12 cellular contexts compared by ENCODE assay signal in the genomic region with DNA sequence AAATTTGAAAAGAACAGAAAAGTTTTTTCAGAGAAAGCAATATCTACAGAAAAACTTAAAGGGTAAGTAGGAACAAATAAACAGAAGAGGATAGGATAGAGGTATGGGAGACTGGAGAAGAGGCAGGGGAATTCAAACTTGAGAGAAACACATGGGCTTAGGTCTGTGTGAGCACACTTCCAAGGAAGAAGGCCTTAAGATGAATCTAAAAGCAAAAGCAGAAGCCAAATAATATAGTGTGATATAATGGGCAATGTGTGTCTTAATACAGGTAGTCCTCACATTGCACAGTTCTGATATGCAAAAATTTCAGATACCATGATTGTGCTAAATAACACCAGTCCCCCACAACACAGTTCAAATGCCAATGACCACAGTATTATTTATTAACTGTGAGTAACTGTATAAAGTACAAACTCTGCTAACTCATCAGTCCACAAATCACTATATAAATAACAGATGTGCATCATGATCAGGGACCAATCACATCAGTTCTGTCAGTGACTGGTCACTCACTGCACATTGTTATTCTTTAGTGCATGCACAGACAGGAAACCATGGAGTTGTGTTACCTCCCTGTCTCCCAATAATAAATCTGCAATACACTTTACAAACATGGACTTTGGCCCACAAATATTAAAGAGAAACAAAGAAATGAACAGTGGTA. TPM values are rescaled to one million over a fixed set of nuclear protein-coding genes. Genes with fewer than 3 reads are reported as not detected.
DNase-seq lines count a peak whose midpoint lies in the region; ATAC-seq and TF ChIP-seq lines count a peak whose summit lies in the region.
"Had no signal": no experiment of that assay in that cellular context is flagged by ENCODE, and none has a peak within 500 bp of the region (broad histone marks: within the 10 kb centered on the region; RNA-seq: fewer than 3 reads in every experiment).

No MANE protein-coding gene starts in this region.

- peak overlapping the region in 6 of 8 donors; percentile 5 to 83 (median 50) for H3K27ac Mint-ChIP-seq in CD8-positive, alpha-beta memory T cell
- H3K27ac Mint-ChIP-seq in central memory CD8-positive, alpha-beta T cell (ENCODE audit: low read depth): peak overlapping the region; percentile 6
- H3K27ac Mint-ChIP-seq: stimulated activated naive CD8-positive, alpha-beta T cell treated with anti-CD3 and anti-CD28 coated beads, Interleukin-15, Interleukin-2, amounts not matched to agents 100 ng/mL and 50 ng/mL, for 24 hours had no signal

- H3K36me3 ChIP-seq in CD8-positive, alpha-beta memory T cell (ENCODE audit: insufficient read depth, low read length): peaks cover 4% of the 10 kb centered on the region
- peaks cover 0 to 4% (median 0%) of the 10 kb centered on the region in 4 donors for H3K36me3 ChIP-seq in liver (ENCODE audit: control insufficient read depth in 4 of 4, insufficient read depth in 3 of 4, low read depth in 1 of 4, low read length in 3 of 4)

- DNase-seq in CD8-positive, alpha-beta memory T cell: no peak
- DNase-seq in HPDE6-E6E7 (ENCODE audit: extremely low spot score) (peak; percentile 28), NCI-H2081 (lab: John Stamatoyannopoulos, UW) (no peak), NK-92 (lab: John Stamatoyannopoulos, UW; ENCODE audit: unreplicated experiment) (no peak), NCI-H1694 treated with DMSO at 0.1 percent for 48 hours (lab: John Stamatoyannopoulos, UW) (no peak)
- no peak for DNase-seq in central memory CD8-positive, alpha-beta T cell (ENCODE audit: low spot score in 2 of 2)
- DNase-seq: NCI-H1048, T-helper 2 cell had no signal

- no peaks in the 10 kb centered on the region for H3K9me3 Mint-ChIP-seq in CD8-positive, alpha-beta memory T cell
- no peaks in the 10 kb centered on the region for H3K9me3 Mint-ChIP-seq in central memory CD8-positive, alpha-beta T cell
- H3K9me3 Mint-ChIP-seq: brain; stimulated activated naive CD8-positive, alpha-beta T cell treated with anti-CD3 and anti-CD28 coated beads, Interleukin-15, Interleukin-2, amounts not matched to agents 100 ng/mL and 50 ng/mL, for 24 hours had no signal

- no peaks in the 10 kb centered on the region for H3K9me3 ChIP-seq in CD8-positive, alpha-beta memory T cell (ENCODE audit: low read length)
- no peaks in the 10 kb centered on the region for H3K9me3 ChIP-seq in liver (ENCODE audit: control insufficient read depth in 4 of 4, low read length in 3 of 4)

- no peaks in the 10 kb centered on the region for H3K27me3 ChIP-seq in CD8-positive, alpha-beta memory T cell (ENCODE audit: insufficient read depth, low read length, poor library complexity, severe bottlenecking)
- H3K27me3 ChIP-seq in liver (ENCODE audit: control insufficient read depth in 4 of 4, insufficient read depth in 4 of 4, low read length in 3 of 4): no peaks in the 10 kb centered on the region

- POLR2A ChIA-PET in CD8-positive, alpha-beta memory T cell (lab: Charles Lee): no interaction called here

- H3K27ac ChIP-seq in CD8-positive, alpha-beta memory T cell (ENCODE audit: low read depth, low read length): no peak overlapping the region
- peak overlapping the region in 1 of 2 donors; percentile 10 for H3K27ac ChIP-seq in liver (ENCODE audit: low read depth in 1 of 2, low read length in 2 of 2)

- no peak for TF ChIP-seq CTCF in liver (IDR thresholded peaks at IDR 0.05; ENCODE audit: low read depth, low read length, missing input control)

- no peak overlapping the region for H3K4me3 ChIP-seq in CD8-positive, alpha-beta memory T cell (ENCODE audit: low read length)
- H3K4me3 ChIP-seq in liver (ENCODE audit: low read depth in 1 of 3, low read length in 3 of 3): no peak overlapping the region

- peaks cover 12% of the 10 kb centered on the region for H3K4me1 ChIP-seq in CD8-positive, alpha-beta memory T cell (ENCODE audit: insufficient read depth, low read length)
- peaks cover 3 to 48% (median 25%) of the 10 kb centered on the region in 4 donors for H3K4me1 ChIP-seq in liver (ENCODE audit: control insufficient read depth in 4 of 4, insufficient read depth in 4 of 4, low read length in 3 of 4)

- ATAC-seq in central memory CD8-positive, alpha-beta T cell (replicated peaks; ENCODE audit: extremely low read depth, poor library complexity, severe bottlenecking): no peak
- no peak for ATAC-seq in GM19351 (IDR thresholded peaks at IDR 0.05; ENCODE audit: unreplicated experiment)

- TF ChIP-seq RAD21 in liver (IDR thresholded peaks at IDR 0.05): no peak

- H3K4me3 Mint-ChIP-seq in CD8-positive, alpha-beta memory T cell: no peak overlapping the region
- no peak overlapping the region for H3K4me3 Mint-ChIP-seq in central memory CD8-positive, alpha-beta T cell
- H3K4me3 Mint-ChIP-seq: stimulated activated naive CD8-positive, alpha-beta T cell treated with anti-CD3 and anti-CD28 coated beads, Interleukin-15, Interleukin-2, amounts not matched to agents 100 ng/mL and 50 ng/mL, for 24 hours had no signal

- H3K4me1 Mint-ChIP-seq in CD8-positive, alpha-beta memory T cell: peaks cover under 1 to 23% (median 12%) of the 10 kb centered on the region in 3 donors
- peaks cover 15% of the 10 kb centered on the region for H3K4me1 Mint-ChIP-seq in central memory CD8-positive, alpha-beta T cell

- H3K27me3 Mint-ChIP-seq in CD8-positive, alpha-beta memory T cell: no peaks in the 10 kb centered on the region
- no peaks in the 10 kb centered on the region for H3K27me3 Mint-ChIP-seq in central memory CD8-positive, alpha-beta T cell
- H3K27me3 Mint-ChIP-seq: brain; stimulated activated naive CD8-positive, alpha-beta T cell treated with anti-CD3 and anti-CD28 coated beads, Interleukin-15, Interleukin-2, amounts not matched to agents 100 ng/mL and 50 ng/mL, for 24 hours had no signal

- H3K36me3 Mint-ChIP-seq in CD8-positive, alpha-beta memory T cell: peaks cover 0 to 39% (median 14%) of the 10 kb centered on the region in 3 donors
- H3K36me3 Mint-ChIP-seq in central memory CD8-positive, alpha-beta T cell (ENCODE audit: insufficient read depth): peaks cover 21% of the 10 kb centered on the region

- H3K9ac ChIP-seq in liver (ENCODE audit: low read depth in 1 of 2, low read length in 2 of 2): no peak overlapping the region

- CTCF ChIA-PET in CD8-positive, alpha-beta memory T cell (lab: Charles Lee): no interaction called here

TF ChIP-seq in liver, 16 proteins besides CTCF, POLR2A, EP300 and RAD21:
- TF ChIP-seq SP1 (IDR thresholded peaks at IDR 0.05) (peak; percentile 57), HNF4G (IDR thresholded peaks at IDR 0.05) (no peak), HNF4A (conservative IDR thresholded peaks at IDR 0.05) (peak; percentile 52 to 57), RXRA (IDR thresholded peaks at IDR 0.05) (peak; percentile 35 to 57)

RNA-seq across cellular contexts. Expression of gene SNX14, which starts 18.6 kb away (rescaled TPM):
- total RNA-seq in CD8-positive, alpha-beta memory T cell: 10 to 100 TPM; 52.4 to 56.1 TPM
- polyA plus RNA-seq in CD8-positive, alpha-beta memory T cell: 48.9 TPM
- 10 to 100 TPM; 63.2 to 79.1 TPM for total RNA-seq in liver
- polyA plus RNA-seq in liver: 10 to 100 TPM; 30.5 to 42.3 TPM
